Comparison of ENCODE assay signal across 1 cellular context in the genomic region with DNA sequence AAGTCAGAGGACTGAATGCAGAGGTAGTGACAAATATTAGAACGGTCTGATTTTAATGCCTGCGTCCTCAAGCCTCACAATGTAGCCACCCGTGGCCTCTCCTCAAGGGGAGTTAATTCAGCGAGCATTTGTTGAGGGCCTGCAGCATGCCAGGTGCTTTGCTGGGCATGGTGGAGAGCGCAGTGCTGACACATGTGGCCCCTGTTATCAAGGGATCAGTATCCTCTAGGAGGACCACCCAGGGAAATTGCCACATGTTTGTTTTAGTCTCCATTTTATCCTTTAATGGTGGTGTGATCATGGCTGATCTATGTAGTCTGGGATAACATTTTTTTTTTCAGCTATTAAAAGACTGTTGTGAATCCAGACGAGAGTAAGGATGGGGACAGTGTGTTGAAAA.
TF ChIP-seq lines count a peak whose summit lies in the region.

No MANE protein-coding gene starts in this region.

TF ChIP-seq in GM23338, 12 proteins besides CTCF, POLR2A, EP300 and RAD21 (continued from another document):
- TF ChIP-seq ZNF462 (CRISPR knock-in tag; IDR thresholded peaks at IDR 0.05): no peak
- TF ChIP-seq, protein P1, sequence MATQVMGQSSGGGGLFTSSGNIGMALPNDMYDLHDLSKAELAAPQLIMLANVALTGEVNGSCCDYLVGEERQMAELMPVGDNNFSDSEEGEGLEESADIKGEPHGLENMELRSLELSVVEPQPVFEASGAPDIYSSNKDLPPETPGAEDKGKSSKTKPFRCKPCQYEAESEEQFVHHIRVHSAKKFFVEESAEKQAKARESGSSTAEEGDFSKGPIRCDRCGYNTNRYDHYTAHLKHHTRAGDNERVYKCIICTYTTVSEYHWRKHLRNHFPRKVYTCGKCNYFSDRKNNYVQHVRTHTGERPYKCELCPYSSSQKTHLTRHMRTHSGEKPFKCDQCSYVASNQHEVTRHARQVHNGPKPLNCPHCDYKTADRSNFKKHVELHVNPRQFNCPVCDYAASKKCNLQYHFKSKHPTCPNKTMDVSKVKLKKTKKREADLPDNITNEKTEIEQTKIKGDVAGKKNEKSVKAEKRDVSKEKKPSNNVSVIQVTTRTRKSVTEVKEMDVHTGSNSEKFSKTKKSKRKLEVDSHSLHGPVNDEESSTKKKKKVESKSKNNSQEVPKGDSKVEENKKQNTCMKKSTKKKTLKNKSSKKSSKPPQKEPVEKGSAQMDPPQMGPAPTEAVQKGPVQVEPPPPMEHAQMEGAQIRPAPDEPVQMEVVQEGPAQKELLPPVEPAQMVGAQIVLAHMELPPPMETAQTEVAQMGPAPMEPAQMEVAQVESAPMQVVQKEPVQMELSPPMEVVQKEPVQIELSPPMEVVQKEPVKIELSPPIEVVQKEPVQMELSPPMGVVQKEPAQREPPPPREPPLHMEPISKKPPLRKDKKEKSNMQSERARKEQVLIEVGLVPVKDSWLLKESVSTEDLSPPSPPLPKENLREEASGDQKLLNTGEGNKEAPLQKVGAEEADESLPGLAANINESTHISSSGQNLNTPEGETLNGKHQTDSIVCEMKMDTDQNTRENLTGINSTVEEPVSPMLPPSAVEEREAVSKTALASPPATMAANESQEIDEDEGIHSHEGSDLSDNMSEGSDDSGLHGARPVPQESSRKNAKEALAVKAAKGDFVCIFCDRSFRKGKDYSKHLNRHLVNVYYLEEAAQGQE (IDR thresholded peaks at IDR 0.05; ENCODE audit: unreplicated experiment): no peak
